In genomic region chr14:69713127-69713800, GRCh38 we compare ENCODE assay signal across 8 cellular contexts. TPM values are rescaled to one million over a fixed set of nuclear protein-coding genes. Genes with fewer than 3 reads are reported as not detected.
A peak's percentile ranks its signal among the peaks of the same experiment; 100 is the strongest.
DNase-seq lines count a peak whose midpoint lies in the region; ATAC-seq and TF ChIP-seq lines count a peak whose summit lies in the region.

No MANE protein-coding gene starts in this region.

- peak overlapping the region; percentile 87 for H3K27ac Mint-ChIP-seq in activated T-cell treated with anti-CD3 and anti-CD28 coated beads, Interleukin-2, amount 50 U/mL, for 24 hours

- no peak for TF ChIP-seq EP300 in transverse colon (IDR thresholded peaks at IDR 0.05; ENCODE audit: low read depth)

- H3K36me3 ChIP-seq in iPS DF 6.9 (ENCODE audit: control insufficient read depth, insufficient read depth, low read length), result no peaks in the 10 kb centered on the region
- H3K36me3 ChIP-seq in transverse colon, result peaks cover 0 to 18% (median 8%) of the 10 kb centered on the region in 4 donors

- peaks cover 82% of the 10 kb centered on the region for H3K36me3 Mint-ChIP-seq in activated T-cell treated with anti-CD3 and anti-CD28 coated beads, Interleukin-2, amount 50 U/mL, for 24 hours (ENCODE audit: low read depth)

- no peak overlapping the region for H3K4me3 Mint-ChIP-seq in activated T-cell treated with anti-CD3 and anti-CD28 coated beads, Interleukin-2, amount 50 U/mL, for 24 hours

- peak in 2 of 5 experiments; percentile 28 to 38 for TF ChIP-seq CTCF in transverse colon (IDR thresholded peaks at IDR 0.05)

- H3K27me3 ChIP-seq in iPS DF 6.9 (ENCODE audit: control insufficient read depth, insufficient read depth, low read length) (no peaks in the 10 kb centered on the region), transverse colon (no peaks in the 10 kb centered on the region)

- H3K27me3 Mint-ChIP-seq in activated T-cell treated with anti-CD3 and anti-CD28 coated beads, Interleukin-2, amount 50 U/mL, for 24 hours, result no peaks in the 10 kb centered on the region

- H3K9me3 ChIP-seq in iPS DF 6.9 (ENCODE audit: control insufficient read depth, insufficient read depth, low read length) (no peaks in the 10 kb centered on the region), transverse colon (no peaks in the 10 kb centered on the region)

- H3K4me3 ChIP-seq in iPS DF 6.9 (ENCODE audit: low read length), result no peak overlapping the region
- no peak overlapping the region for H3K4me3 ChIP-seq in transverse colon

- no peak for TF ChIP-seq POLR2A in transverse colon (IDR thresholded peaks at IDR 0.05)

- H3K4me1 Mint-ChIP-seq in activated T-cell treated with anti-CD3 and anti-CD28 coated beads, Interleukin-2, amount 50 U/mL, for 24 hours (ENCODE audit: low read depth), result peaks cover 65% of the 10 kb centered on the region

- WGBS in iPS DF 6.9 (ENCODE audit: insufficient coverage, insufficient read length), result no CpG with 5 or more reads among the region's 4 CpGs
- WGBS in transverse colon (ENCODE audit: low coverage in 1 of 2), 2 donors, result 55 to 67% methylated on average over 1 to 4 of the region's 4 CpGs

- intact Hi-C loops in transverse colon (cut with DNase I; ENCODE audit: low total_unique reads), result no loop called here

- H3K27ac ChIP-seq in iPS DF 6.9 (ENCODE audit: low read length), result peak overlapping the region; percentile 48
- H3K27ac ChIP-seq in transverse colon, result peak overlapping the region; percentile 55 to 73 (median 65)

- H3K9me3 Mint-ChIP-seq in activated T-cell treated with anti-CD3 and anti-CD28 coated beads, Interleukin-2, amount 50 U/mL, for 24 hours, result no peaks in the 10 kb centered on the region

- DNase-seq in activated T-cell treated with anti-CD3 and anti-CD28 coated beads, Interleukin-2, amount 50 U/mL, for 24 hours, result no peak
- DNase-seq in activated T-cell treated with anti-CD3 and anti-CD28 coated beads for 4 hours (no peak), SHP77 treated with DMSO at 0.1 percent for 48 hours (lab: John Stamatoyannopoulos, UW) (peak; percentile 45), iPS DF 6.9 (ENCODE audit: low read depth, low spot score) (no peak), transverse colon (peak; percentile 47), hepatic stellate cell (ENCODE audit: low spot score) (no peak), NCI-H226 (no peak)

- peaks cover 15% of the 10 kb centered on the region for H3K4me1 ChIP-seq in iPS DF 6.9 (ENCODE audit: control insufficient read depth, insufficient read depth, low read length)
- peaks cover 17 to 64% (median 48%) of the 10 kb centered on the region in 4 donors for H3K4me1 ChIP-seq in transverse colon

- ATAC-seq in HG02571 (IDR thresholded peaks at IDR 0.05; ENCODE audit: unreplicated experiment), result no peak

- in situ Hi-C loops in transverse colon (cut with MboI; ENCODE audit: low pct_ligation_motif_present in 1 of 4, low pct_unique_long_range_greater_than_20kb in 1 of 4, low sequenced_read_pairs in 3 of 4), result no loop called here

RNA-seq across cellular contexts. Expression of gene SRSF5, which starts 53.7 kb away (rescaled TPM):
- 100 to 1,000 TPM; 255 to 557 (median 471) TPM for total RNA-seq in transverse colon

Comparison
In these comparisons a context has a peak if more than half of its experiments do, and no peak if none do; other contexts are left out.
1. DNase-seq: peak in SHP77 treated with DMSO at 0.1 percent for 48 hours (single experiment) and transverse colon (single experiment); none in activated T-cell treated with anti-CD3 and anti-CD28 coated beads, Interleukin-2, amount 50 U/mL, for 24 hours (single experiment), activated T-cell treated with anti-CD3 and anti-CD28 coated beads for 4 hours (single experiment), iPS DF 6.9 (single experiment), hepatic stellate cell (single experiment) and NCI-H226 (single experiment).